In the genomic region with DNA sequence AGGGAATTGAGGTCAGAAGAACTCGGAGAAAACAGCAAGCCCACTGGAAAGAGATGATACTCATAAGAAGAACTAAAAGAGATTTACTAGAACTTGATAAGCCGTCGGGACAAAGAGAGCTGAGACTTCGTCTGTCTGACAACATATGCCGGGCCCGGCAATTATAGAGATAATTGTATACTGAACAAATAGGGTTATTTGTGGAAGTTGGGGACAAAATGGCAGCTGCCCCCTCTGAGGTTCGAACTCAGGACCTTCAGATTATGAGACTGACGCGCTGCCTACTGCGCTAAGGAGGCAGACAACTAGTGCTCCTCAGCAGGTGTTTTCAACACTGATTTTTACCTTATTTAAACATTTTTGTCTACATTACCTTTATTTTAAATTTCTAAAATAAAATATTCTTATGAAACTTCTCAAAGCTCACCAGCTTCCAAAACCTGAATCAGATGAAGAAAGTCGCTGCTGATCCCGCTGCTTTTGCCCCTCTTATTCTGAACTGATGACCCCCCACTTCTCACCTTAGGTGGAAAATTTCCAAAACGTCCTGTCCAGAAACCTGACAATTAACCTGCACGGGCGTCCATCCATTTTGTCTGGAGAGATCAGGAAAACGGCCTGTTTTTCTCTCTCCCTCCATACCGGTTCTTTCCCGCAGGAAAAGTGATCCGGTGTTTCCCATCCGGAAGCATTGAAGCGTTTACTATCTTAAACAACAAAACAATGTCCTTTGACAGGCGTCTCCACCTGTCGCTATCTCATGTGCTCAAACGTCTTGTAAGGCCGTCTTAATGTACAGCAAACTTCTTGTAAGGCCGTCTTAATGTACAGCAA, we compare ENCODE assay signal across 1 cellular context.
TF ChIP-seq lines count a peak whose summit lies in the region.

No MANE protein-coding gene starts in this region.

TF ChIP-seq in K562, 482 proteins besides CTCF, POLR2A, EP300 and RAD21 (continued from another document and continues in another):
- TF ChIP-seq, protein P1, sequence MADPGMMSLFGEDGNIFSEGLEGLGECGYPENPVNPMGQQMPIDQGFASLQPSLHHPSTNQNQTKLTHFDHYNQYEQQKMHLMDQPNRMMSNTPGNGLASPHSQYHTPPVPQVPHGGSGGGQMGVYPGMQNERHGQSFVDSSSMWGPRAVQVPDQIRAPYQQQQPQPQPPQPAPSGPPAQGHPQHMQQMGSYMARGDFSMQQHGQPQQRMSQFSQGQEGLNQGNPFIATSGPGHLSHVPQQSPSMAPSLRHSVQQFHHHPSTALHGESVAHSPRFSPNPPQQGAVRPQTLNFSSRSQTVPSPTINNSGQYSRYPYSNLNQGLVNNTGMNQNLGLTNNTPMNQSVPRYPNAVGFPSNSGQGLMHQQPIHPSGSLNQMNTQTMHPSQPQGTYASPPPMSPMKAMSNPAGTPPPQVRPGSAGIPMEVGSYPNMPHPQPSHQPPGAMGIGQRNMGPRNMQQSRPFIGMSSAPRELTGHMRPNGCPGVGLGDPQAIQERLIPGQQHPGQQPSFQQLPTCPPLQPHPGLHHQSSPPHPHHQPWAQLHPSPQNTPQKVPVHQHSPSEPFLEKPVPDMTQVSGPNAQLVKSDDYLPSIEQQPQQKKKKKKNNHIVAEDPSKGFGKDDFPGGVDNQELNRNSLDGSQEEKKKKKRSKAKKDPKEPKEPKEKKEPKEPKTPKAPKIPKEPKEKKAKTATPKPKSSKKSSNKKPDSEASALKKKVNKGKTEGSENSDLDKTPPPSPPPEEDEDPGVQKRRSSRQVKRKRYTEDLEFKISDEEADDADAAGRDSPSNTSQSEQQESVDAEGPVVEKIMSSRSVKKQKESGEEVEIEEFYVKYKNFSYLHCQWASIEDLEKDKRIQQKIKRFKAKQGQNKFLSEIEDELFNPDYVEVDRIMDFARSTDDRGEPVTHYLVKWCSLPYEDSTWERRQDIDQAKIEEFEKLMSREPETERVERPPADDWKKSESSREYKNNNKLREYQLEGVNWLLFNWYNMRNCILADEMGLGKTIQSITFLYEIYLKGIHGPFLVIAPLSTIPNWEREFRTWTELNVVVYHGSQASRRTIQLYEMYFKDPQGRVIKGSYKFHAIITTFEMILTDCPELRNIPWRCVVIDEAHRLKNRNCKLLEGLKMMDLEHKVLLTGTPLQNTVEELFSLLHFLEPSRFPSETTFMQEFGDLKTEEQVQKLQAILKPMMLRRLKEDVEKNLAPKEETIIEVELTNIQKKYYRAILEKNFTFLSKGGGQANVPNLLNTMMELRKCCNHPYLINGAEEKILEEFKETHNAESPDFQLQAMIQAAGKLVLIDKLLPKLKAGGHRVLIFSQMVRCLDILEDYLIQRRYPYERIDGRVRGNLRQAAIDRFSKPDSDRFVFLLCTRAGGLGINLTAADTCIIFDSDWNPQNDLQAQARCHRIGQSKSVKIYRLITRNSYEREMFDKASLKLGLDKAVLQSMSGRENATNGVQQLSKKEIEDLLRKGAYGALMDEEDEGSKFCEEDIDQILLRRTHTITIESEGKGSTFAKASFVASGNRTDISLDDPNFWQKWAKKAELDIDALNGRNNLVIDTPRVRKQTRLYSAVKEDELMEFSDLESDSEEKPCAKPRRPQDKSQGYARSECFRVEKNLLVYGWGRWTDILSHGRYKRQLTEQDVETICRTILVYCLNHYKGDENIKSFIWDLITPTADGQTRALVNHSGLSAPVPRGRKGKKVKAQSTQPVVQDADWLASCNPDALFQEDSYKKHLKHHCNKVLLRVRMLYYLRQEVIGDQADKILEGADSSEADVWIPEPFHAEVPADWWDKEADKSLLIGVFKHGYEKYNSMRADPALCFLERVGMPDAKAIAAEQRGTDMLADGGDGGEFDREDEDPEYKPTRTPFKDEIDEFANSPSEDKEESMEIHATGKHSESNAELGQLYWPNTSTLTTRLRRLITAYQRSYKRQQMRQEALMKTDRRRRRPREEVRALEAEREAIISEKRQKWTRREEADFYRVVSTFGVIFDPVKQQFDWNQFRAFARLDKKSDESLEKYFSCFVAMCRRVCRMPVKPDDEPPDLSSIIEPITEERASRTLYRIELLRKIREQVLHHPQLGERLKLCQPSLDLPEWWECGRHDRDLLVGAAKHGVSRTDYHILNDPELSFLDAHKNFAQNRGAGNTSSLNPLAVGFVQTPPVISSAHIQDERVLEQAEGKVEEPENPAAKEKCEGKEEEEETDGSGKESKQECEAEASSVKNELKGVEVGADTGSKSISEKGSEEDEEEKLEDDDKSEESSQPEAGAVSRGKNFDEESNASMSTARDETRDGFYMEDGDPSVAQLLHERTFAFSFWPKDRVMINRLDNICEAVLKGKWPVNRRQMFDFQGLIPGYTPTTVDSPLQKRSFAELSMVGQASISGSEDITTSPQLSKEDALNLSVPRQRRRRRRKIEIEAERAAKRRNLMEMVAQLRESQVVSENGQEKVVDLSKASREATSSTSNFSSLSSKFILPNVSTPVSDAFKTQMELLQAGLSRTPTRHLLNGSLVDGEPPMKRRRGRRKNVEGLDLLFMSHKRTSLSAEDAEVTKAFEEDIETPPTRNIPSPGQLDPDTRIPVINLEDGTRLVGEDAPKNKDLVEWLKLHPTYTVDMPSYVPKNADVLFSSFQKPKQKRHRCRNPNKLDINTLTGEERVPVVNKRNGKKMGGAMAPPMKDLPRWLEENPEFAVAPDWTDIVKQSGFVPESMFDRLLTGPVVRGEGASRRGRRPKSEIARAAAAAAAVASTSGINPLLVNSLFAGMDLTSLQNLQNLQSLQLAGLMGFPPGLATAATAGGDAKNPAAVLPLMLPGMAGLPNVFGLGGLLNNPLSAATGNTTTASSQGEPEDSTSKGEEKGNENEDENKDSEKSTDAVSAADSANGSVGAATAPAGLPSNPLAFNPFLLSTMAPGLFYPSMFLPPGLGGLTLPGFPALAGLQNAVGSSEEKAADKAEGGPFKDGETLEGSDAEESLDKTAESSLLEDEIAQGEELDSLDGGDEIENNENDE (IDR thresholded peaks at IDR 0.05; ENCODE audit: low read depth, low read length), result no peak
- TF ChIP-seq, protein P2, sequence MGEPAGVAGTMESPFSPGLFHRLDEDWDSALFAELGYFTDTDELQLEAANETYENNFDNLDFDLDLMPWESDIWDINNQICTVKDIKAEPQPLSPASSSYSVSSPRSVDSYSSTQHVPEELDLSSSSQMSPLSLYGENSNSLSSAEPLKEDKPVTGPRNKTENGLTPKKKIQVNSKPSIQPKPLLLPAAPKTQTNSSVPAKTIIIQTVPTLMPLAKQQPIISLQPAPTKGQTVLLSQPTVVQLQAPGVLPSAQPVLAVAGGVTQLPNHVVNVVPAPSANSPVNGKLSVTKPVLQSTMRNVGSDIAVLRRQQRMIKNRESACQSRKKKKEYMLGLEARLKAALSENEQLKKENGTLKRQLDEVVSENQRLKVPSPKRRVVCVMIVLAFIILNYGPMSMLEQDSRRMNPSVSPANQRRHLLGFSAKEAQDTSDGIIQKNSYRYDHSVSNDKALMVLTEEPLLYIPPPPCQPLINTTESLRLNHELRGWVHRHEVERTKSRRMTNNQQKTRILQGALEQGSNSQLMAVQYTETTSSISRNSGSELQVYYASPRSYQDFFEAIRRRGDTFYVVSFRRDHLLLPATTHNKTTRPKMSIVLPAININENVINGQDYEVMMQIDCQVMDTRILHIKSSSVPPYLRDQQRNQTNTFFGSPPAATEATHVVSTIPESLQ (CRISPR knock-in tag; IDR thresholded peaks at IDR 0.05), result no peak
- TF ChIP-seq RBM15 (IDR thresholded peaks at IDR 0.05; ENCODE audit: insufficient read depth, low read length) (no peak), COPS2 (conservative IDR thresholded peaks at IDR 0.05) (no peak), SMARCB1 (IDR thresholded peaks at IDR 0.05; ENCODE audit: insufficient read length, low read depth) (no peak), RHOXF2B (CRISPR knock-in tag; conservative IDR thresholded peaks at IDR 0.05) (no peak), CBX3 (IDR thresholded peaks at IDR 0.05; ENCODE audit: borderline replicate concordance in 1 of 2, low read length in 2 of 2) (peak in 1 of 2 experiments; percentile 80; a peak in 2 of 3 replicates), ETV6 (IDR thresholded peaks at IDR 0.05; ENCODE audit: borderline replicate concordance in 1 of 2, low read depth in 2 of 2, low read length in 1 of 2) (no peak), ETV6 (CRISPR knock-in tag; IDR thresholded peaks at IDR 0.05; ENCODE audit: borderline replicate concordance) (no peak), RB1 (IDR thresholded peaks at IDR 0.05; ENCODE audit: low read depth) (peak; percentile 73; the same call in 1 of the 2 replicates), ZKSCAN3 (CRISPR knock-in tag; IDR thresholded peaks at IDR 0.05) (no peak), LCOR (CRISPR knock-in tag; IDR thresholded peaks at IDR 0.05) (no peak; the same call in 1 of the 2 replicates), ETV5 (CRISPR knock-in tag; IDR thresholded peaks at IDR 0.05; ENCODE audit: low read depth) (peak; percentile 66; the same call in 1 of the 2 replicates), FOXP1 (CRISPR knock-in tag; IDR thresholded peaks at IDR 0.05) (no peak), RNF219 (CRISPR knock-in tag; IDR thresholded peaks at IDR 0.05) (no peak), TEAD1 (CRISPR knock-in tag; IDR thresholded peaks at IDR 0.05) (0 out of 4 replicates have a peak, but pooled peaks of 1 of the 2 experiments have one; percentile 64), MYC (IDR thresholded peaks at IDR 0.05; ENCODE audit: low read depth, low read length) (no peak), MYC (CRISPR knock-in tag; IDR thresholded peaks at IDR 0.05; ENCODE audit: borderline replicate concordance, low read depth) (no peak), ZC3H8 (IDR thresholded peaks at IDR 0.05) (no peak), CUX1 (CRISPR knock-in tag; IDR thresholded peaks at IDR 0.05) (0 out of 2 replicates have a peak, but pooled peaks have one; percentile 16), MTA2 (IDR thresholded peaks at IDR 0.05; ENCODE audit: low read depth) (no peak), ADNP (tag; IDR thresholded peaks at IDR 0.05) (peak; percentile 98), TCF3 (CRISPR knock-in tag; IDR thresholded peaks at IDR 0.05) (no peak), CREB3L1 (IDR thresholded peaks at IDR 0.05; ENCODE audit: borderline replicate concordance, low read depth) (no peak; the same call in 1 of the 2 replicates)
- TF ChIP-seq, protein P3, sequence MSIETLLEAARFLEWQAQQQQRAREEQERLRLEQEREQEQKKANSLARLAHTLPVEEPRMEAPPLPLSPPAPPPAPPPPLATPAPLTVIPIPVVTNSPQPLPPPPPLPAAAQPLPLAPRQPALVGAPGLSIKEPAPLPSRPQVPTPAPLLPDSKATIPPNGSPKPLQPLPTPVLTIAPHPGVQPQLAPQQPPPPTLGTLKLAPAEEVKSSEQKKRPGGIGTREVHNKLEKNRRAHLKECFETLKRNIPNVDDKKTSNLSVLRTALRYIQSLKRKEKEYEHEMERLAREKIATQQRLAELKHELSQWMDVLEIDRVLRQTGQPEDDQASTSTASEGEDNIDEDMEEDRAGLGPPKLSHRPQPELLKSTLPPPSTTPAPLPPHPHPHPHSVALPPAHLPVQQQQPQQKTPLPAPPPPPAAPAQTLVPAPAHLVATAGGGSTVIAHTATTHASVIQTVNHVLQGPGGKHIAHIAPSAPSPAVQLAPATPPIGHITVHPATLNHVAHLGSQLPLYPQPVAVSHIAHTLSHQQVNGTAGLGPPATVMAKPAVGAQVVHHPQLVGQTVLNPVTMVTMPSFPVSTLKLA (conservative IDR thresholded peaks at IDR 0.05), result peak; percentile 38 to 46
